Comparison of ENCODE assay signal across 7 cellular contexts in genomic region chr16:50428742-50429141, GRCh38.
"Had no signal": no experiment of that assay in that cellular context is flagged by ENCODE, and none has a peak within 500 bp of the region (broad histone marks: within the 10 kb centered on the region; RNA-seq: fewer than 3 reads in every experiment).

No MANE protein-coding gene starts in this region.

- H3K4me1 Mint-ChIP-seq: IgD-negative memory B cell had no signal

- H3K27ac Mint-ChIP-seq: IgD-negative memory B cell had no signal

- ATAC-seq: K562 had no signal

- FAIRE-seq: HTR-8/SVneo, K562 had no signal

- H3K4me3 Mint-ChIP-seq: IgD-negative memory B cell had no signal

- H3K27ac ChIP-seq: HL-60 had no signal

- DNase-seq: IMR-90, KBM-7, KG1 had no signal

- H3K4me3 ChIP-seq: K562 had no signal
